In the genomic region with DNA sequence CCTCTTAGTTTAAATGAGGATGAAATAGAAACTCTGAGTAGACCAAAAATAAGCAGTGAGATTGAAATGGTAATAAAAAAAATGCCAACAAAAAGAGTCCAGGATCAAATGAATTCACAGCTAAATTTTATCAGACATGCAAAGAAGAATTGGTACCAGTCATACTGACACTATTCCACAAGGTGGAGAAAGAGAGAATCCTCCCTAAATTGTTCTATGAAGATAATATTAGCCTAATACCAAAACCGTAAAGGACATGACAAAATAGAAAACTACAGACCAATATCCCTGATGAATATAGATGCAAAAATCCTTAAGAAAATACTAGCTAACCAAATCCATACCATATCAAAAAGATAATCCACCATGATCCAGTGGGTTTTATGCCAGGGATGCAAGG, we compare ENCODE assay signal across 2 cellular contexts.
TF ChIP-seq lines count a peak whose summit lies in the region.

No MANE protein-coding gene starts in this region.

TF ChIP-seq in SK-N-SH, 30 proteins besides CTCF, POLR2A, EP300 and RAD21 (continued from another document):
- TF ChIP-seq USF1 (IDR thresholded peaks at IDR 0.05; ENCODE audit: borderline replicate concordance, low read depth): no peak
- TF ChIP-seq FOSL2 (IDR thresholded peaks at IDR 0.05; ENCODE audit: borderline replicate concordance, low read depth): no peak
- TF ChIP-seq, protein P1, sequence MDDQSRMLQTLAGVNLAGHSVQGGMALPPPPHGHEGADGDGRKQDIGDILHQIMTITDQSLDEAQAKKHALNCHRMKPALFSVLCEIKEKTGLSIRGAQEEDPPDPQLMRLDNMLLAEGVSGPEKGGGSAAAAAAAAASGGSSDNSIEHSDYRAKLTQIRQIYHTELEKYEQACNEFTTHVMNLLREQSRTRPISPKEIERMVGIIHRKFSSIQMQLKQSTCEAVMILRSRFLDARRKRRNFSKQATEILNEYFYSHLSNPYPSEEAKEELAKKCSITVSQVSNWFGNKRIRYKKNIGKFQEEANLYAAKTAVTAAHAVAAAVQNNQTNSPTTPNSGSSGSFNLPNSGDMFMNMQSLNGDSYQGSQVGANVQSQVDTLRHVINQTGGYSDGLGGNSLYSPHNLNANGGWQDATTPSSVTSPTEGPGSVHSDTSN (IDR thresholded peaks at IDR 0.05): no peak
- TF ChIP-seq YY1 (IDR thresholded peaks at IDR 0.05; ENCODE audit: low read depth): no peak
- TF ChIP-seq TCF12 (IDR thresholded peaks at IDR 0.05): no peak
- TF ChIP-seq CHD2 (IDR thresholded peaks at IDR 0.05; ENCODE audit: low read length, partially characterized antibody): no peak
- no peak for TF ChIP-seq EZH2phosphoT487 (IDR thresholded peaks at IDR 0.05; ENCODE audit: borderline replicate concordance, low read depth)
- TF ChIP-seq MEF2A (IDR thresholded peaks at IDR 0.05; ENCODE audit: borderline replicate concordance, low read depth): no peak
- no peak for TF ChIP-seq USF2 (IDR thresholded peaks at IDR 0.05; ENCODE audit: borderline replicate concordance, low read depth, low read length)
- TF ChIP-seq RCOR1 (IDR thresholded peaks at IDR 0.05; ENCODE audit: low read length): no peak
- no peak for TF ChIP-seq POLR2AphosphoS5 (IDR thresholded peaks at IDR 0.05; ENCODE audit: low read depth, low read length)
- TF ChIP-seq NRF1 (IDR thresholded peaks at IDR 0.05; ENCODE audit: low read depth, low read length): no peak
TF ChIP-seq in SK-N-SH: peak in this region for 0.

TF ChIP-seq in SK-N-SH treated with all-trans-retinoic acid at 6 μM for 48 hours, 23 proteins besides CTCF, POLR2A, EP300 and RAD21 (continued from another document):
- TF ChIP-seq, protein P2, sequence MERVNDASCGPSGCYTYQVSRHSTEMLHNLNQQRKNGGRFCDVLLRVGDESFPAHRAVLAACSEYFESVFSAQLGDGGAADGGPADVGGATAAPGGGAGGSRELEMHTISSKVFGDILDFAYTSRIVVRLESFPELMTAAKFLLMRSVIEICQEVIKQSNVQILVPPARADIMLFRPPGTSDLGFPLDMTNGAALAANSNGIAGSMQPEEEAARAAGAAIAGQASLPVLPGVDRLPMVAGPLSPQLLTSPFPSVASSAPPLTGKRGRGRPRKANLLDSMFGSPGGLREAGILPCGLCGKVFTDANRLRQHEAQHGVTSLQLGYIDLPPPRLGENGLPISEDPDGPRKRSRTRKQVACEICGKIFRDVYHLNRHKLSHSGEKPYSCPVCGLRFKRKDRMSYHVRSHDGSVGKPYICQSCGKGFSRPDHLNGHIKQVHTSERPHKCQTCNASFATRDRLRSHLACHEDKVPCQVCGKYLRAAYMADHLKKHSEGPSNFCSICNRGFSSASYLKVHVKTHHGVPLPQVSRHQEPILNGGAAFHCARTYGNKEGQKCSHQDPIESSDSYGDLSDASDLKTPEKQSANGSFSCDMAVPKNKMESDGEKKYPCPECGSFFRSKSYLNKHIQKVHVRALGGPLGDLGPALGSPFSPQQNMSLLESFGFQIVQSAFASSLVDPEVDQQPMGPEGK (CRISPR knock-in tag; IDR thresholded peaks at IDR 0.05; ENCODE audit: borderline replicate concordance): no peak
- no peak for TF ChIP-seq ZNF565 (CRISPR knock-in tag; conservative IDR thresholded peaks at IDR 0.05; ENCODE audit: low read depth)
- TF ChIP-seq RARB (CRISPR knock-in tag; IDR thresholded peaks at IDR 0.05): no peak
- TF ChIP-seq CREB5 (CRISPR knock-in tag; IDR thresholded peaks at IDR 0.05; ENCODE audit: low read depth): no peak
- no peak for TF ChIP-seq ZNF8 (CRISPR knock-in tag; IDR thresholded peaks at IDR 0.05)
- no peak for TF ChIP-seq ZNF70 (CRISPR knock-in tag; IDR thresholded peaks at IDR 0.05)
- TF ChIP-seq TOX (CRISPR knock-in tag; IDR thresholded peaks at IDR 0.05; ENCODE audit: borderline replicate concordance): no peak
- TF ChIP-seq ARNTL (CRISPR knock-in tag; IDR thresholded peaks at IDR 0.05; ENCODE audit: borderline replicate concordance, low read depth): no peak
